Comparison of ENCODE assay signal across 1 cellular context in the genomic region with DNA sequence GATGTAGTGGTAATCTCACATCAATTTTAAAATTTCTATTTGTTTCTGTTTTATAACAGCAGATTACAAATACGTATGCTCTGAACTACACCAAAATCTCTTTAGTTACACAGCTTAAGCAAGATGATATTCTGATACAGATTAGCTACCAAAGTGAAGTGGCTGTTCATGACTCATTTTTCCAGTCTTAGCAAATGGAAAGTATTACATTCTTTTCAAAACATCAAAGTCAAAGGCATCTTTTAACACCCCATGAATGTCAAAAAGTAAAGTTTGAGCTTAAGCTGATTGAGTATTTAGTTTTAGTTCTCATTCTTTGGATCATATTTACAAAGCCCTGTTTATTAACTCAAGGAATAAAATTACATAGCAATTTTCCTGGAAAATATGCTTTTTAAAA.
TF ChIP-seq lines count a peak whose summit lies in the region.

No MANE protein-coding gene starts in this region.

TF ChIP-seq in endothelial cell of umbilical vein, 7 proteins besides CTCF, POLR2A, EP300 and RAD21:
- TF ChIP-seq EZH2 (IDR thresholded peaks at IDR 0.05; ENCODE audit: borderline replicate concordance, low read depth, low read length, severe bottlenecking) (no peak), POLR2AphosphoS5 (IDR thresholded peaks at IDR 0.05; ENCODE audit: insufficient read depth, low read depth, low read length) (no peak), JUN (IDR thresholded peaks at IDR 0.05; ENCODE audit: borderline replicate concordance, insufficient read depth, insufficient read length, low read depth) (peak; percentile 23)
